ENCODE assay signal across 14 cellular contexts in genomic region chr14:106493962-106494823, GRCh38.
DNase-seq lines count a peak whose midpoint lies in the region; ATAC-seq lines count a peak whose summit lies in the region.
"Had no signal": no experiment of that assay in that cellular context is flagged by ENCODE, and none has a peak within 500 bp of the region (broad histone marks: within the 10 kb centered on the region; RNA-seq: fewer than 3 reads in every experiment).

No MANE protein-coding gene starts in this region.

- DNase-seq in activated CD4-positive, alpha-beta T cell treated with anti-CD3 and anti-CD28 coated beads, Interleukin-2, amount 10 ng/mL, durations not matched to agents 24 days and 14 days: peak; percentile 57
- DNase-seq in activated CD4-positive, alpha-beta T cell treated with anti-CD3 and anti-CD28 coated beads, Interleukin-2, amount 50 U/mL, for 48 hours: no peak
- peak; percentile 16 for DNase-seq in NCI-H774 (lab: John Stamatoyannopoulos, UW)
- no peak for DNase-seq in central memory CD8-positive, alpha-beta T cell (ENCODE audit: low spot score in 2 of 2)
- no peak for DNase-seq in stimulated activated naive B cell treated with anti-CD40 and anti-IgM and Interleukin-4, amounts not matched to agents 10 μg/mL and 1 μg/mL and 100 μg/mL, for 72 hours
- DNase-seq in ecto neural progenitor cell (ENCODE audit: low spot score): no peak
- no peak for DNase-seq in NCI-H82 (lab: John Stamatoyannopoulos, UW)
- DNase-seq in DMS79 treated with DMSO at 0.1 percent for 48 hours (lab: John Stamatoyannopoulos, UW): no peak
- DNase-seq: endodermal cell, left ventricle myocardium superior, NCI-H1092 treated with DMSO at 0.1 percent for 48 hours, NCI-H2227 treated with DMSO at 0.1 percent for 48 hours had no signal

- peaks cover 2% of the 10 kb centered on the region for H3K36me3 Mint-ChIP-seq in activated CD4-positive, alpha-beta T cell treated with anti-CD3 and anti-CD28 coated beads, Interleukin-2, amount 10 ng/mL, durations not matched to agents 24 days and 14 days (ENCODE audit: low read depth)
- H3K36me3 Mint-ChIP-seq in central memory CD8-positive, alpha-beta T cell (ENCODE audit: insufficient read depth): no peaks in the 10 kb centered on the region
- H3K36me3 Mint-ChIP-seq in stimulated activated naive B cell treated with anti-CD40 and anti-IgM and Interleukin-4, amounts not matched to agents 10 μg/mL and 1 μg/mL and 100 μg/mL, for 72 hours: no peaks in the 10 kb centered on the region
- H3K36me3 Mint-ChIP-seq: brain had no signal

- peaks cover 7% of the 10 kb centered on the region for H3K27me3 Mint-ChIP-seq in activated CD4-positive, alpha-beta T cell treated with anti-CD3 and anti-CD28 coated beads, Interleukin-2, amount 10 ng/mL, durations not matched to agents 24 days and 14 days
- no peaks in the 10 kb centered on the region for H3K27me3 Mint-ChIP-seq in central memory CD8-positive, alpha-beta T cell
- H3K27me3 Mint-ChIP-seq in stimulated activated naive B cell treated with anti-CD40 and anti-IgM and Interleukin-4, amounts not matched to agents 10 μg/mL and 1 μg/mL and 100 μg/mL, for 72 hours: no peaks in the 10 kb centered on the region
- H3K27me3 Mint-ChIP-seq: brain had no signal

- peaks cover 13% of the 10 kb centered on the region for H3K4me1 Mint-ChIP-seq in activated CD4-positive, alpha-beta T cell treated with anti-CD3 and anti-CD28 coated beads, Interleukin-2, amount 10 ng/mL, durations not matched to agents 24 days and 14 days
- peaks cover 12% of the 10 kb centered on the region for H3K4me1 Mint-ChIP-seq in central memory CD8-positive, alpha-beta T cell
- H3K4me1 Mint-ChIP-seq in stimulated activated naive B cell treated with anti-CD40 and anti-IgM and Interleukin-4, amounts not matched to agents 10 μg/mL and 1 μg/mL and 100 μg/mL, for 72 hours: peaks cover 10 to 15% of the 10 kb centered on the region in 2 donors
- H3K4me1 Mint-ChIP-seq: brain, endodermal cell had no signal

- peak overlapping the region; percentile 75 for H3K4me3 Mint-ChIP-seq in activated CD4-positive, alpha-beta T cell treated with anti-CD3 and anti-CD28 coated beads, Interleukin-2, amount 10 ng/mL, durations not matched to agents 24 days and 14 days
- peak overlapping the region; percentile 68 for H3K4me3 Mint-ChIP-seq in central memory CD8-positive, alpha-beta T cell
- H3K4me3 Mint-ChIP-seq in stimulated activated naive B cell treated with anti-CD40 and anti-IgM and Interleukin-4, amounts not matched to agents 10 μg/mL and 1 μg/mL and 100 μg/mL, for 72 hours: peak overlapping the region; percentile 82 to 83
- H3K4me3 Mint-ChIP-seq: brain, endodermal cell had no signal

- no peak for ATAC-seq in central memory CD8-positive, alpha-beta T cell (replicated peaks; ENCODE audit: extremely low read depth, poor library complexity, severe bottlenecking)
- peak; percentile 52 to 53 for ATAC-seq in stimulated activated naive B cell treated with anti-CD40 and anti-IgM and Interleukin-4, amounts not matched to agents 10 μg/mL and 1 μg/mL and 100 μg/mL, for 72 hours (replicated peaks)
- ATAC-seq: A549, left ventricle myocardium superior had no signal

- H3K27ac Mint-ChIP-seq in activated CD4-positive, alpha-beta T cell treated with anti-CD3 and anti-CD28 coated beads, Interleukin-2, amount 10 ng/mL, durations not matched to agents 24 days and 14 days: no peak overlapping the region
- peak overlapping the region; percentile 50 for H3K27ac Mint-ChIP-seq in central memory CD8-positive, alpha-beta T cell (ENCODE audit: low read depth)
- H3K27ac Mint-ChIP-seq in stimulated activated naive B cell treated with anti-CD40 and anti-IgM and Interleukin-4, amounts not matched to agents 10 μg/mL and 1 μg/mL and 100 μg/mL, for 72 hours: peak overlapping the region; percentile 89
- H3K27ac Mint-ChIP-seq: brain, endodermal cell had no signal

- intact Hi-C loops in activated CD4-positive, alpha-beta T cell treated with anti-CD3 and anti-CD28 coated beads, Interleukin-2, amount 10 ng/mL, durations not matched to agents 24 days and 14 days (cut with micrococcal nuclease): loop anchor here (5.0 kb wide), 1 partner anchor 37 kb away; no protein-coding TSS in a partner anchor

- no peaks in the 10 kb centered on the region for H3K9me3 Mint-ChIP-seq in activated CD4-positive, alpha-beta T cell treated with anti-CD3 and anti-CD28 coated beads, Interleukin-2, amount 10 ng/mL, durations not matched to agents 24 days and 14 days
- no peaks in the 10 kb centered on the region for H3K9me3 Mint-ChIP-seq in central memory CD8-positive, alpha-beta T cell
- peaks cover 3 to 6% of the 10 kb centered on the region in 2 donors for H3K9me3 Mint-ChIP-seq in stimulated activated naive B cell treated with anti-CD40 and anti-IgM and Interleukin-4, amounts not matched to agents 10 μg/mL and 1 μg/mL and 100 μg/mL, for 72 hours

Comparison
In these comparisons a context has a peak if more than half of its experiments do, and no peak if none do; other contexts are left out.
1. DNase-seq: peak in activated CD4-positive, alpha-beta T cell treated with anti-CD3 and anti-CD28 coated beads, Interleukin-2, amount 10 ng/mL, durations not matched to agents 24 days and 14 days (single experiment) and NCI-H774 (single experiment); none in activated CD4-positive, alpha-beta T cell treated with anti-CD3 and anti-CD28 coated beads, Interleukin-2, amount 50 U/mL, for 48 hours (0 of 2), central memory CD8-positive, alpha-beta T cell (0 of 2), stimulated activated naive B cell treated with anti-CD40 and anti-IgM and Interleukin-4, amounts not matched to agents 10 μg/mL and 1 μg/mL and 100 μg/mL, for 72 hours (single experiment), ecto neural progenitor cell (single experiment), NCI-H82 (single experiment) and DMS79 treated with DMSO at 0.1 percent for 48 hours (single experiment).
2. Peak in every context shown above with its lines, with median percentiles within 50 percentile points of each other: H3K4me3 Mint-ChIP-seq.